ENCODE assay signal across 8 cellular contexts in the genomic region with DNA sequence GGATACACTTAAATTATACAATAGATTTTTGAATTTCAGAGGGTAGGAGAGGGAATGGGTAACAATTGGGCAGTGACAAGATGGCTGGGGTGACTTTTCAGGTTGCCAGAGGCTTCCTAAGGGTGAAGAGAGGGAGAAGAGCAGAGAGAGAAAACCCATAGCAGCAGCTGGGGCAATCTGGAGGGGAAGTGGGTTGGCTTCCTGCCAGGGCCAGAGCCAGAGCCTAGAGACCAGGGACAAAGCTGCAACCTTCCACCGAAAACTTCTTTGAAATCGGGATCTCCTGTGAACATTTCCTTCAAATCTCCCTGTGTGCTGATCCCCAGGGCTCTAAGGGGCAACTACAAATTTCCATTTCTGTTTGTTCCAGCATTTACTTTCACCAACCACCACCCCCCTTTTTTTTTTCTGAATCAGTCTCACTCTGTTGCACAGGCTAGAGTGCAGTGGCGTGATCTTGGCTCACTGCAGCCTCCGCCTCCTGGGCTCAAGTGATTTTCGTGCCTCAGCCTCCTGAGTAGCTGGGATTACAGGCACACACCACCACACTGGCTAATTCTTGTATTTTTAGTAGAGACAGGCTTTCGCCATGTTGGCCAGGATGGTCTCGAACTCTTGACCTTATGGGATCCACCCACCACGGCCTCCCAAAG. TPM values are rescaled to one million over a fixed set of nuclear protein-coding genes. Genes with fewer than 3 reads are reported as not detected.
DNase-seq lines count a peak whose midpoint lies in the region; ATAC-seq and TF ChIP-seq lines count a peak whose summit lies in the region.

No MANE protein-coding gene starts in this region.

- H3K9me3 Mint-ChIP-seq in CD4-positive, CD25-positive, alpha-beta regulatory T cell = no peaks in the 10 kb centered on the region
- no peaks in the 10 kb centered on the region for H3K9me3 Mint-ChIP-seq in Calu3 (ENCODE audit: low read depth, unreplicated experiment)

- H3K4me3 Mint-ChIP-seq in CD4-positive, CD25-positive, alpha-beta regulatory T cell = peak overlapping the region; percentile 24 to 92 (median 58)
- no peak overlapping the region for H3K4me3 Mint-ChIP-seq in Calu3 (ENCODE audit: low read depth, unreplicated experiment)

- no peak for TF ChIP-seq CTCF in Calu3 (IDR thresholded peaks at IDR 0.05; ENCODE audit: unreplicated experiment)

- peak overlapping the region; percentile 15 for H3K27ac ChIP-seq in CD4-positive, CD25-positive, alpha-beta regulatory T cell (ENCODE audit: insufficient read depth, low read length, poor library complexity, severe bottlenecking)

- CTCF ChIA-PET in Calu3 (lab: Charles Lee) = no interaction called here

- H3K27ac Mint-ChIP-seq in CD4-positive, CD25-positive, alpha-beta regulatory T cell = peak overlapping the region; percentile 76 to 83 (median 78)
- no peak overlapping the region for H3K27ac Mint-ChIP-seq in Calu3 (ENCODE audit: unreplicated experiment)

- intact Hi-C loops in Calu3 (cut with micrococcal nuclease; ENCODE audit: unreplicated experiment) = no loop called here

- ATAC-seq in CD4-positive, CD25-positive, alpha-beta regulatory T cell (ENCODE audit: low read depth in 2 of 2) = no peak
- ATAC-seq in activated CD4-positive, CD25-positive, alpha-beta regulatory T cell treated with anti-CD3 and anti-CD28 coated beads, Interleukin-2, amount 50 U/mL, for 24 hours = no peak
- no peak for ATAC-seq in GM19035 (IDR thresholded peaks at IDR 0.05; ENCODE audit: unreplicated experiment)

- H3K27me3 ChIP-seq in CD4-positive, CD25-positive, alpha-beta regulatory T cell (ENCODE audit: control insufficient read depth, insufficient read depth, low read length) = no peaks in the 10 kb centered on the region

- no peaks in the 10 kb centered on the region for H3K36me3 Mint-ChIP-seq in CD4-positive, CD25-positive, alpha-beta regulatory T cell
- H3K36me3 Mint-ChIP-seq in Calu3 (ENCODE audit: insufficient read depth, unreplicated experiment) = peaks cover 19% of the 10 kb centered on the region

- H3K27me3 Mint-ChIP-seq in CD4-positive, CD25-positive, alpha-beta regulatory T cell = no peaks in the 10 kb centered on the region
- H3K27me3 Mint-ChIP-seq in Calu3 (ENCODE audit: unreplicated experiment) = peaks cover 60% of the 10 kb centered on the region

- no TSS peak for BruUV-seq in Calu3 (replicated peaks; lab: Mats Ljungman, UMichigan)

- peaks cover 27% of the 10 kb centered on the region for H3K4me1 ChIP-seq in CD4-positive, CD25-positive, alpha-beta regulatory T cell (ENCODE audit: control insufficient read depth, insufficient read depth, low read length, poor library complexity, severe bottlenecking)

- no peaks in the 10 kb centered on the region for H3K36me3 ChIP-seq in CD4-positive, CD25-positive, alpha-beta regulatory T cell (ENCODE audit: control insufficient read depth, insufficient read depth, low read length)

- H3K9me3 ChIP-seq in CD4-positive, CD25-positive, alpha-beta regulatory T cell (ENCODE audit: control insufficient read depth in 2 of 2, low read length in 2 of 2) = no peaks in the 10 kb centered on the region

- H3K4me3 ChIP-seq in CD4-positive, CD25-positive, alpha-beta regulatory T cell (ENCODE audit: low read depth, low read length) = no peak overlapping the region

- DNase-seq in CD4-positive, CD25-positive, alpha-beta regulatory T cell = peak in 2 of 3 donors; percentile 51 to 55
- peak; percentile 11 for DNase-seq in NCI-H1105 (lab: John Stamatoyannopoulos, UW)
- DNase-seq in activated CD8-positive, alpha-beta memory T cell treated with anti-CD3 and anti-CD28 coated beads, Interleukin-2, amount 50 U/mL, for 4 hours = peak; percentile 47
- peak; percentile 35 for DNase-seq in left kidney (ENCODE audit: low read depth, low spot score)
- DNase-seq in iPS-NIHi7 (ENCODE audit: extremely low spot score) = no peak
- no peak for DNase-seq in Calu3

- peaks cover 14 to 49% (median 24%) of the 10 kb centered on the region in 4 donors for H3K4me1 Mint-ChIP-seq in CD4-positive, CD25-positive, alpha-beta regulatory T cell
- H3K4me1 Mint-ChIP-seq in Calu3 (ENCODE audit: low read depth, unreplicated experiment) = peaks cover 6% of the 10 kb centered on the region

RNA-seq across cellular contexts. Expression of a gene that starts 3.1 kb away (rescaled TPM):
- 0.22 TPM for total RNA-seq in CD4-positive, CD25-positive, alpha-beta regulatory T cell
- 1 to 10 TPM in 2 of 4 donors, under 1 TPM in 2; 0.33 to 1.5 (median 0.94) TPM for polyA plus RNA-seq in CD4-positive, CD25-positive, alpha-beta regulatory T cell
- 0.12 and 0.19 TPM in 2 replicates for total RNA-seq in Calu3 (2022)

RNA-seq across cellular contexts. Expression of a gene that starts 3.9 kb away (rescaled TPM):
- 279 TPM for total RNA-seq in CD4-positive, CD25-positive, alpha-beta regulatory T cell
- 1,000 to 10,000 TPM in 1 of 4 donors, 100 to 1,000 TPM in 3; 827 to 1,033 (median 916) TPM for polyA plus RNA-seq in CD4-positive, CD25-positive, alpha-beta regulatory T cell
- 163 and 172 TPM in 2 replicates for total RNA-seq in Calu3 (2022)

RNA-seq across cellular contexts. Expression of a gene that starts 11.2 kb away (rescaled TPM):
- total RNA-seq in CD4-positive, CD25-positive, alpha-beta regulatory T cell = 5.3 TPM
- polyA plus RNA-seq in CD4-positive, CD25-positive, alpha-beta regulatory T cell = 1 to 10 TPM; 3.4 to 6.6 (median 6.0) TPM
- 2.0 and 4.2 TPM in 2 replicates for total RNA-seq in Calu3 (2022)

RNA-seq across cellular contexts. Expression of a gene that starts 23.9 kb away (rescaled TPM):
- 9.5 TPM for total RNA-seq in CD4-positive, CD25-positive, alpha-beta regulatory T cell
- 10 to 100 TPM in 1 of 4 donors, 1 to 10 TPM in 3; 8.9 to 11.3 (median 9.2) TPM for polyA plus RNA-seq in CD4-positive, CD25-positive, alpha-beta regulatory T cell
- 20.2 and 25.2 TPM in 2 replicates for total RNA-seq in Calu3 (2022)

RNA-seq across cellular contexts. Expression of a gene that starts 42.6 kb away (rescaled TPM):
- total RNA-seq in CD4-positive, CD25-positive, alpha-beta regulatory T cell = 43.3 TPM
- 10 to 100 TPM; 17.6 to 21.9 (median 20.3) TPM for polyA plus RNA-seq in CD4-positive, CD25-positive, alpha-beta regulatory T cell
- 75.9 and 79.6 TPM in 2 replicates for total RNA-seq in Calu3 (2022)

Comparison
In these comparisons a context has a peak if more than half of its experiments do, and no peak if none do; other contexts are left out.
1. DNase-seq: peak in CD4-positive, CD25-positive, alpha-beta regulatory T cell (2 of 3), NCI-H1105 (single experiment), activated CD8-positive, alpha-beta memory T cell treated with anti-CD3 and anti-CD28 coated beads, Interleukin-2, amount 50 U/mL, for 4 hours (single experiment) and left kidney (single experiment); none in iPS-NIHi7 (single experiment) and Calu3 (single experiment).